ENCODE assay signal across 8 cellular contexts in genomic region chr9:127698985-127699670, GRCh38. TPM values are rescaled to one million over a fixed set of nuclear protein-coding genes. Genes with fewer than 3 reads are reported as not detected.
A peak's percentile ranks its signal among the peaks of the same experiment; 100 is the strongest.
DNase-seq lines count a peak whose midpoint lies in the region; ATAC-seq and TF ChIP-seq lines count a peak whose summit lies in the region.

No MANE protein-coding gene starts in this region.

- no peaks in the 10 kb centered on the region for H3K9me3 Mint-ChIP-seq in activated T-cell treated with anti-CD3 and anti-CD28 coated beads, Interleukin-2, amount 50 U/mL, for 72 hours

- peak overlapping the region; percentile 54 for H3K27ac Mint-ChIP-seq in activated T-cell treated with anti-CD3 and anti-CD28 coated beads, Interleukin-2, amount 50 U/mL, for 72 hours

- TF ChIP-seq CTCF in GM06990 (IDR thresholded peaks at IDR 0.05; ENCODE audit: insufficient read depth, low read length, poor library complexity, severe bottlenecking) = no peak

- ATAC-seq in HG02759 (IDR thresholded peaks at IDR 0.05; ENCODE audit: unreplicated experiment) (peak; percentile 95), esophagus mucosa (peak; percentile 98)
- ATAC-seq in activated T-cell treated with anti-CD3 and anti-CD28 coated beads, Interleukin-2, amount 50 U/mL, for 72 hours (replicated peaks in 1 of 2) = peak; percentile 100

- peak; percentile 78 for DNase-seq in GM06990 (ENCODE audit: extremely low read depth, insufficient read length)
- DNase-seq in NK-92 treated with Interleukin-12 subunit alpha and Interleukin-12 subunit beta, amount 100 ng/mL, for 24 hours (lab: John Stamatoyannopoulos, UW) = peak; percentile 60
- peak; percentile 93 to 95 for DNase-seq in activated T-cell treated with anti-CD3 and anti-CD28 coated beads, Interleukin-2, amount 50 U/mL, for 72 hours
- peak; percentile 98 for DNase-seq in mucosa of gallbladder (ENCODE audit: low spot score)
- DNase-seq in stimulated activated CD8-positive, alpha-beta memory T cell treated with anti-CD3 and anti-CD28 coated beads, Interleukin-2, amount 100 ng/mL, for 1 hour (ENCODE audit: low read depth in 2 of 2) = peak; percentile 64 to 74
- no peak for DNase-seq in NCI-H2081 (lab: John Stamatoyannopoulos, UW)

- no peaks in the 10 kb centered on the region for H3K36me3 Mint-ChIP-seq in activated T-cell treated with anti-CD3 and anti-CD28 coated beads, Interleukin-2, amount 50 U/mL, for 72 hours (ENCODE audit: insufficient read depth in 2 of 2)

- H3K27me3 Mint-ChIP-seq in activated T-cell treated with anti-CD3 and anti-CD28 coated beads, Interleukin-2, amount 50 U/mL, for 72 hours (ENCODE audit: low read depth) = no peaks in the 10 kb centered on the region

- peak overlapping the region; percentile 68 to 82 for H3K4me3 Mint-ChIP-seq in activated T-cell treated with anti-CD3 and anti-CD28 coated beads, Interleukin-2, amount 50 U/mL, for 72 hours

- H3K36me3 ChIP-seq in GM06990 (ENCODE audit: control insufficient read depth, insufficient read depth, low read length) = no peaks in the 10 kb centered on the region

- H3K4me3 ChIP-seq in GM06990 (replicated peaks; ENCODE audit: low read depth, low read length) = peak overlapping the region; percentile 9; the same call in 1 of the 2 replicates

- H3K27me3 ChIP-seq in GM06990 (replicated peaks; ENCODE audit: control insufficient read depth, insufficient read depth, low read length) = no peaks in the 10 kb centered on the region

- H3K4me1 Mint-ChIP-seq in activated T-cell treated with anti-CD3 and anti-CD28 coated beads, Interleukin-2, amount 50 U/mL, for 72 hours (ENCODE audit: low read depth) = peaks cover 18% of the 10 kb centered on the region

RNA-seq across cellular contexts. Expression of gene CFAP157, which starts 7.7 kb away (rescaled TPM):
- not detected for total RNA-seq in activated T-cell treated with anti-CD3 and anti-CD28 coated beads, Interleukin-2, amount 50 U/mL, for 72 hours
- total RNA-seq in esophagus mucosa = not detected
- total RNA-seq in mucosa of gallbladder = 1.4 TPM

RNA-seq across cellular contexts. Expression of gene PTRH1, which starts 16.3 kb away (rescaled TPM):
- total RNA-seq in activated T-cell treated with anti-CD3 and anti-CD28 coated beads, Interleukin-2, amount 50 U/mL, for 72 hours = 1 to 10 TPM; 8.0 to 9.2 TPM
- total RNA-seq in esophagus mucosa (7.9 TPM), mucosa of gallbladder (19.5 TPM)

RNA-seq across cellular contexts. Expression of gene TTC16, which starts 16.8 kb away (rescaled TPM):
- total RNA-seq in activated T-cell treated with anti-CD3 and anti-CD28 coated beads, Interleukin-2, amount 50 U/mL, for 72 hours = 1 to 10 TPM in 1 of 2 donors, under 1 TPM in 1; 0.55 to 5.3 TPM
- total RNA-seq in esophagus mucosa (not detected), mucosa of gallbladder (0.26 TPM)

RNA-seq across cellular contexts. Expression of gene TOR2A, which starts 36.0 kb away (rescaled TPM):
- total RNA-seq in activated T-cell treated with anti-CD3 and anti-CD28 coated beads, Interleukin-2, amount 50 U/mL, for 72 hours = 10 to 100 TPM; 12.5 to 16.4 TPM
- total RNA-seq in esophagus mucosa (9.5 TPM), mucosa of gallbladder (21.7 TPM)

Comparison
In these comparisons a context has a peak if more than half of its experiments do, and no peak if none do; other contexts are left out.
1. DNase-seq: peak in GM06990 (single experiment), NK-92 treated with Interleukin-12 subunit alpha and Interleukin-12 subunit beta, amount 100 ng/mL, for 24 hours (single experiment), activated T-cell treated with anti-CD3 and anti-CD28 coated beads, Interleukin-2, amount 50 U/mL, for 72 hours (2 of 2), mucosa of gallbladder (single experiment) and stimulated activated CD8-positive, alpha-beta memory T cell treated with anti-CD3 and anti-CD28 coated beads, Interleukin-2, amount 100 ng/mL, for 1 hour (2 of 2); none in NCI-H2081 (0 of 2).
2. Peak in every context shown above with its lines, with median percentiles within 50 percentile points of each other: ATAC-seq.